Comparison of ENCODE assay signal across 38 cellular contexts in genomic region chr2:69288429-69288828, GRCh38.
"Had no signal": no experiment of that assay in that cellular context is flagged by ENCODE, and none has a peak within 500 bp of the region (broad histone marks: within the 10 kb centered on the region; RNA-seq: fewer than 3 reads in every experiment).

No MANE protein-coding gene starts in this region.

- H3K36me3 ChIP-seq: adrenal gland, ascending aorta, cardiac muscle cell, WERI-Rb-1 had no signal

- H3K4me3 Mint-ChIP-seq: activated CD4-positive, alpha-beta memory T cell treated with anti-CD3 and anti-CD28 coated beads for 36 hours; activated CD4-positive, alpha-beta T cell treated with anti-CD3 and anti-CD28 coated beads, Interleukin-2, amount 10 ng/mL, durations not matched to agents 24 days and 14 days; activated CD8-positive, alpha-beta T cell treated with anti-CD3 and anti-CD28 coated beads for 36 hours; activated naive CD4-positive, alpha-beta T cell treated with anti-CD3 and anti-CD28 coated beads for 36 hours; activated naive CD8-positive, alpha-beta T cell treated with anti-CD3 and anti-CD28 coated beads for 36 hours; activated T-cell treated with anti-CD3 and anti-CD28 coated beads, Interleukin-2, amount 50 U/mL, for 4 hours; activated T-cell treated with anti-CD3 and anti-CD28 coated beads, Interleukin-2, amount 50 U/mL, for 72 hours; activated T-helper 1 cell treated with anti-CD3 and anti-CD28 coated beads, Interleukin-12 subunit alpha, Interleukin-12 subunit beta, Interleukin-2, Interleukin-4 antibody, amounts not matched to agents 30 ng/mL and 10 ng/mL and 1 ng/mL, durations not matched to agents 14 hours and 24 hours and 36 hours; activated T-helper 17 cell treated with anti-CD3 and anti-CD28 coated beads, Interleukin-2, amount 50 U/mL, for 72 hours; brain; central memory CD8-positive, alpha-beta T cell; T-helper 1 cell treated with Interleukin-12 subunit alpha and Interleukin-12 subunit beta and Interleukin-4 antibody, amounts not matched to agents 30 μg/mL and 1 μg/mL, for 36 hours; T-helper 2 cell treated with Interferon-gamma antibody and Interleukin-4, amounts not matched to agents 5 μg/mL and 100 μg/mL, for 36 hours; WTC11 had no signal

- H3K9me3 Mint-ChIP-seq: activated CD4-positive, alpha-beta memory T cell treated with anti-CD3 and anti-CD28 coated beads for 36 hours; activated CD4-positive, alpha-beta T cell treated with anti-CD3 and anti-CD28 coated beads, Interleukin-2, amount 10 ng/mL, durations not matched to agents 24 days and 14 days; activated CD8-positive, alpha-beta T cell treated with anti-CD3 and anti-CD28 coated beads for 36 hours; activated naive CD4-positive, alpha-beta T cell treated with anti-CD3 and anti-CD28 coated beads for 36 hours; activated naive CD4-positive, alpha-beta T cell treated with anti-CD3 and anti-CD28 coated beads, Interleukin-2, amount 50 U/mL, for 72 hours; activated naive CD8-positive, alpha-beta T cell treated with anti-CD3 and anti-CD28 coated beads for 36 hours; activated T-cell treated with anti-CD3 and anti-CD28 coated beads, Interleukin-2, amount 50 U/mL, for 4 hours; activated T-cell treated with anti-CD3 and anti-CD28 coated beads, Interleukin-2, amount 50 U/mL, for 72 hours; activated T-helper 1 cell treated with anti-CD3 and anti-CD28 coated beads, Interleukin-12 subunit alpha, Interleukin-12 subunit beta, Interleukin-2, Interleukin-4 antibody, amounts not matched to agents 30 ng/mL and 10 ng/mL and 1 ng/mL, durations not matched to agents 14 hours and 24 hours and 36 hours; activated T-helper 17 cell treated with anti-CD3 and anti-CD28 coated beads, Interleukin-2, amount 50 U/mL, for 72 hours; brain; central memory CD8-positive, alpha-beta T cell; T-helper 1 cell treated with Interleukin-12 subunit alpha and Interleukin-12 subunit beta and Interleukin-4 antibody, amounts not matched to agents 30 μg/mL and 1 μg/mL, for 36 hours; T-helper 2 cell treated with Interferon-gamma antibody and Interleukin-4, amounts not matched to agents 5 μg/mL and 100 μg/mL, for 36 hours; WTC11 had no signal

- H3K4me1 Mint-ChIP-seq: activated CD4-positive, alpha-beta T cell treated with anti-CD3 and anti-CD28 coated beads, Interleukin-2, amount 10 ng/mL, durations not matched to agents 24 days and 14 days; activated naive CD8-positive, alpha-beta T cell treated with anti-CD3 and anti-CD28 coated beads for 36 hours; activated T-helper 17 cell treated with anti-CD3 and anti-CD28 coated beads, Interleukin-2, amount 50 U/mL, for 72 hours; central memory CD8-positive, alpha-beta T cell; WTC11 had no signal

- DNase-seq: activated CD4-positive, alpha-beta memory T cell treated with anti-CD3 and anti-CD28 coated beads for 36 hours; activated CD4-positive, alpha-beta T cell treated with anti-CD3 and anti-CD28 coated beads for 4 hours; activated CD4-positive, alpha-beta T cell treated with anti-CD3 and anti-CD28 coated beads, Interleukin-2, amount 10 ng/mL, durations not matched to agents 24 days and 14 days; activated CD4-positive, alpha-beta T cell treated with anti-CD3 and anti-CD28 coated beads, Interleukin-2, amount 50 U/mL, for 1 hour; activated CD4-positive, alpha-beta T cell treated with anti-CD3 and anti-CD28 coated beads, Interleukin-2, amount 50 U/mL, for 4 hours; activated CD4-positive, CD25-positive, alpha-beta regulatory T cell; activated CD8-positive, alpha-beta memory T cell treated with anti-CD3 and anti-CD28 coated beads, Interleukin-2, amount 50 U/mL, for 4 hours; activated CD8-positive, alpha-beta T cell treated with anti-CD3 and anti-CD28 coated beads for 36 hours; activated effector memory CD4-positive, alpha-beta T cell treated with anti-CD3 and anti-CD28 coated beads, Interleukin-2, amount 50 U/mL, for 16 hours; activated gamma-delta T cell treated with Interleukin-2 at 50 U/mL for 16 hours; activated naive CD4-positive, alpha-beta T cell; activated naive CD4-positive, alpha-beta T cell treated with anti-CD3 and anti-CD28 coated beads for 36 hours; activated naive CD4-positive, alpha-beta T cell treated with anti-CD3 and anti-CD28 coated beads, Interleukin-2, amount 50 U/mL, for 16 hours; activated naive CD8-positive, alpha-beta T cell treated with anti-CD3 and anti-CD28 coated beads for 36 hours; activated T-cell treated with anti-CD3 and anti-CD28 coated beads for 4 hours; activated T-cell treated with anti-CD3 and anti-CD28 coated beads, Interleukin-2, amount 50 U/mL, for 1 hour; activated T-cell treated with anti-CD3 and anti-CD28 coated beads, Interleukin-2, amount 50 U/mL, for 4 hours; activated T-cell treated with anti-CD3 and anti-CD28 coated beads, Interleukin-2, amount 50 U/mL, for 72 hours; adrenal gland; amniotic stem cell; caudate nucleus; cerebellar nuclear complex; T-helper 1 cell; T-helper 2 cell; T-helper 9 cell; WERI-Rb-1 had no signal

- H3K27me3 Mint-ChIP-seq: activated CD8-positive, alpha-beta T cell treated with anti-CD3 and anti-CD28 coated beads for 36 hours; activated naive CD8-positive, alpha-beta T cell treated with anti-CD3 and anti-CD28 coated beads for 36 hours had no signal

- H3K27ac Mint-ChIP-seq: activated CD4-positive, alpha-beta memory T cell treated with anti-CD3 and anti-CD28 coated beads for 36 hours; activated CD4-positive, alpha-beta T cell treated with anti-CD3 and anti-CD28 coated beads, Interleukin-2, amount 10 ng/mL, durations not matched to agents 24 days and 14 days; activated CD8-positive, alpha-beta T cell treated with anti-CD3 and anti-CD28 coated beads for 36 hours; activated naive CD4-positive, alpha-beta T cell treated with anti-CD3 and anti-CD28 coated beads for 36 hours; activated naive CD4-positive, alpha-beta T cell treated with anti-CD3 and anti-CD28 coated beads, Interleukin-2, amount 50 U/mL, for 72 hours; activated naive CD8-positive, alpha-beta T cell treated with anti-CD3 and anti-CD28 coated beads for 36 hours; activated T-cell treated with anti-CD3 and anti-CD28 coated beads, Interleukin-2, amount 50 U/mL, for 72 hours; activated T-helper 1 cell treated with anti-CD3 and anti-CD28 coated beads, Interleukin-12 subunit alpha, Interleukin-12 subunit beta, Interleukin-2, Interleukin-4 antibody, amounts not matched to agents 30 ng/mL and 10 ng/mL and 1 ng/mL, durations not matched to agents 14 hours and 24 hours and 36 hours; activated T-helper 17 cell treated with anti-CD3 and anti-CD28 coated beads, Interleukin-2, amount 50 U/mL, for 72 hours; brain; T-helper 1 cell treated with Interleukin-12 subunit alpha and Interleukin-12 subunit beta and Interleukin-4 antibody, amounts not matched to agents 30 μg/mL and 1 μg/mL, for 36 hours; T-helper 2 cell treated with Interferon-gamma antibody and Interleukin-4, amounts not matched to agents 5 μg/mL and 100 μg/mL, for 36 hours; WTC11 had no signal

- H3K9me3 ChIP-seq: adrenal gland, ascending aorta had no signal

- H3K27ac ChIP-seq: adrenal gland, ascending aorta, cardiac muscle cell, WERI-Rb-1 had no signal

- H3K36me3 Mint-ChIP-seq: activated CD4-positive, alpha-beta memory T cell treated with anti-CD3 and anti-CD28 coated beads for 36 hours; activated naive CD4-positive, alpha-beta T cell treated with anti-CD3 and anti-CD28 coated beads, Interleukin-2, amount 50 U/mL, for 72 hours; activated naive CD8-positive, alpha-beta T cell treated with anti-CD3 and anti-CD28 coated beads for 36 hours; brain; WTC11 had no signal

- H3K4me3 ChIP-seq: adrenal gland, ascending aorta, cardiac muscle cell had no signal

- H3K27me3 ChIP-seq: adrenal gland, ascending aorta, cardiac muscle cell had no signal

- ATAC-seq: activated CD4-positive, CD25-positive, alpha-beta regulatory T cell treated with anti-CD3 and anti-CD28 coated beads, Interleukin-2, amount 50 U/mL, for 24 hours; activated CD8-positive, alpha-beta T cell treated with anti-CD3 and anti-CD28 coated beads for 36 hours; activated naive CD4-positive, alpha-beta T cell treated with anti-CD3 and anti-CD28 coated beads, Interleukin-2, amount 50 U/mL, for 72 hours; activated T-cell treated with anti-CD3 and anti-CD28 coated beads, Interleukin-2, amount 50 U/mL, for 4 hours; activated T-cell treated with anti-CD3 and anti-CD28 coated beads, Interleukin-2, amount 50 U/mL, for 72 hours; activated T-helper 17 cell treated with anti-CD3 and anti-CD28 coated beads, Interleukin-2, amount 50 U/mL, for 72 hours; WTC11 had no signal

- FAIRE-seq: bronchial epithelial cell had no signal
